In genomic region chr17:60622961-60623360, GRCh38 we compare ENCODE assay signal across 15 cellular contexts.
"Had no signal": no experiment of that assay in that cellular context is flagged by ENCODE, and none has a peak within 500 bp of the region (broad histone marks: within the 10 kb centered on the region; RNA-seq: fewer than 3 reads in every experiment).

No MANE protein-coding gene starts in this region.

- H3K4me3 Mint-ChIP-seq: IgD-negative memory B cell had no signal

- ATAC-seq: SK-N-SH treated with all-trans-retinoic acid at 6 μM for 48 hours had no signal

- H3K36me3 Mint-ChIP-seq: IgD-negative memory B cell had no signal

- FAIRE-seq: RCC 7860 had no signal

- H3K27me3 Mint-ChIP-seq: IgD-negative memory B cell had no signal

- DNase-seq: Kasumi-1, MM.1S, NCI-H1092 treated with DMSO at 0.1 percent for 48 hours, NCI-H1436, NCI-H187, NCI-H2029, NCI-H2081 treated with DMSO at 0.1 percent for 48 hours, NCI-H2227 treated with DMSO at 0.1 percent for 48 hours, NCI-H524, NCI-H526 treated with DMSO at 0.1 percent for 48 hours, NCI-H748 treated with DMSO at 0.1 percent for 48 hours, SHP77 had no signal

- H3K9me3 Mint-ChIP-seq: IgD-negative memory B cell had no signal
